Comparison of ENCODE assay signal across 1 cellular context in the genomic region with DNA sequence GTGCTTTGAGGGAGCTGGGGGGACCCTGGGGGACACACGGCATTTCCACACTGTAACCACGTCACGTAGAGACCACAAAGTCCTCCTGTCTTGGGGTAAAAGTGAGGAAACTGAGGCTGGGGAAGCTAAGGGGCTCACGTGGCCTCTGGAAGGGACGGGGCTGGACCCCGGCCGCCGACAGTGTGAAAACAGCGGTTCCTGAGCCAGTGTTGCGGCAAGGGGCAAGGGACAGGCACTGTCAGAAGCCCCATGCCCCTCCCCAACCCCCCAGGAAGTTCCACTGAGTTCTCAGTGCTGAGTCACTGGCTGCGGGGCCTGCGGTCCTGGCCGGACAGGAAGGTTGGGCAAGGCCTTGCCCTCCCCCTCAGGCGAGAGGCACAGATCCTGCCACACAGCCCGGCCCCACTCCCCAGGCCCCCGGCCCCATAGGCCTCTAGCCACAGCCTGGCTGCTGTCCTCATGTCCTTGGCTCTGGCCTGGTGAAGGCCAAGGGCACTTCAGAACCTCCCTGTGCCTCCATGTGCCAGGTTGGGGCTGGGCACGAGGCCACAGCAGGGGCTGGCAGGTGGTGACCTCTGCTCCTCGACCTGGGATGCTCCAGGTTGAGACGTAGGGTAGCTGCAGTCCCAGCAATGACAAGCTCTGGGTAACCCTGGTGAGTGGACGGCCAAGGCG.
TF ChIP-seq lines count a peak whose summit lies in the region.

No MANE protein-coding gene starts in this region.

TF ChIP-seq in endothelial cell of umbilical vein, 7 proteins besides CTCF, POLR2A, EP300 and RAD21:
- peak; percentile 52 for TF ChIP-seq MYC (IDR thresholded peaks at IDR 0.05; ENCODE audit: low read depth, low read length)
- TF ChIP-seq FOS (IDR thresholded peaks at IDR 0.05; ENCODE audit: borderline replicate concordance, insufficient read depth, low read length) = peak; percentile 77
- TF ChIP-seq POLR2AphosphoS5 (IDR thresholded peaks at IDR 0.05; ENCODE audit: insufficient read depth, low read depth, low read length) = peak; percentile 95
- peak; percentile 26 for TF ChIP-seq JUN (IDR thresholded peaks at IDR 0.05; ENCODE audit: borderline replicate concordance, insufficient read depth, insufficient read length, low read depth)
- no peak for TF ChIP-seq EZH2 (IDR thresholded peaks at IDR 0.05; ENCODE audit: borderline replicate concordance, low read depth, low read length, severe bottlenecking)
- TF ChIP-seq GATA2 (IDR thresholded peaks at IDR 0.05; ENCODE audit: insufficient read depth, insufficient read length, low read depth, low read length) = no peak
- TF ChIP-seq, protein P1, sequence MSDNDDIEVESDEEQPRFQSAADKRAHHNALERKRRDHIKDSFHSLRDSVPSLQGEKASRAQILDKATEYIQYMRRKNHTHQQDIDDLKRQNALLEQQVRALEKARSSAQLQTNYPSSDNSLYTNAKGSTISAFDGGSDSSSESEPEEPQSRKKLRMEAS (IDR thresholded peaks at IDR 0.05; ENCODE audit: insufficient read depth, insufficient read length) = peak; percentile 25
